In genomic region chr17:79797492-79798295, GRCh38 we compare ENCODE assay signal across 1 cellular context.
TF ChIP-seq lines count a peak whose summit lies in the region.

No MANE protein-coding gene starts in this region.

TF ChIP-seq in HepG2, 621 proteins besides CTCF, POLR2A, EP300 and RAD21 (continued from another document and continues in another):
- TF ChIP-seq FUBP1 (CRISPR knock-in tag; IDR thresholded peaks at IDR 0.05; ENCODE audit: borderline replicate concordance) = 0 out of 2 replicates have a peak, but pooled peaks have one; percentile 67
- TF ChIP-seq ZNF740 (CRISPR knock-in tag; IDR thresholded peaks at IDR 0.05) = 0 out of 2 replicates have a peak, but pooled peaks have one; percentile 9
- no peak for TF ChIP-seq ZNF780A (CRISPR knock-in tag; IDR thresholded peaks at IDR 0.05)
- TF ChIP-seq ZNF136 (CRISPR knock-in tag; IDR thresholded peaks at IDR 0.05; ENCODE audit: low read depth) = no peak
- TF ChIP-seq ZNF766 (CRISPR knock-in tag; IDR thresholded peaks at IDR 0.05; ENCODE audit: borderline replicate concordance) = 0 out of 2 replicates have a peak, but pooled peaks have one; percentile 19
- TF ChIP-seq TERF1 (CRISPR knock-in tag; IDR thresholded peaks at IDR 0.05) = no peak
- TF ChIP-seq SNAPC4 (CRISPR knock-in tag; IDR thresholded peaks at IDR 0.05) = no peak
- TF ChIP-seq ZNF446 (CRISPR knock-in tag; IDR thresholded peaks at IDR 0.05) = 0 out of 2 replicates have a peak, but pooled peaks have one; percentile 57
- no peak for TF ChIP-seq RARA (CRISPR knock-in tag; IDR thresholded peaks at IDR 0.05)
- TF ChIP-seq AKAP8 (CRISPR knock-in tag; IDR thresholded peaks at IDR 0.05) = no peak
- no peak for TF ChIP-seq TBL1XR1 (IDR thresholded peaks at IDR 0.05; ENCODE audit: borderline replicate concordance, low read length, partially characterized antibody)
- TF ChIP-seq ZNF576 (CRISPR knock-in tag; IDR thresholded peaks at IDR 0.05) = no peak
- TF ChIP-seq XBP1 (CRISPR knock-in tag; IDR thresholded peaks at IDR 0.05) = no peak
- no peak for TF ChIP-seq ARID5B (CRISPR knock-in tag; IDR thresholded peaks at IDR 0.05)
- no peak for TF ChIP-seq ZSCAN31 (CRISPR knock-in tag; IDR thresholded peaks at IDR 0.05; ENCODE audit: low read depth)
- TF ChIP-seq ZNF558 (CRISPR knock-in tag; IDR thresholded peaks at IDR 0.05; ENCODE audit: borderline replicate concordance) = no peak
- TF ChIP-seq ZBTB38 (CRISPR knock-in tag; IDR thresholded peaks at IDR 0.05) = no peak
- TF ChIP-seq MED13 (CRISPR knock-in tag; IDR thresholded peaks at IDR 0.05) = no peak
- TF ChIP-seq ZNF839 (CRISPR knock-in tag; IDR thresholded peaks at IDR 0.05; ENCODE audit: borderline replicate concordance) = no peak
- TF ChIP-seq SMAD9 (CRISPR knock-in tag; IDR thresholded peaks at IDR 0.05) = no peak
- 0 out of 2 replicates have a peak, but pooled peaks have one; percentile 31 for TF ChIP-seq ZNF275 (CRISPR knock-in tag; IDR thresholded peaks at IDR 0.05; ENCODE audit: borderline replicate concordance)
- 0 out of 2 replicates have a peak, but pooled peaks have one; percentile 27 for TF ChIP-seq ZHX1 (CRISPR knock-in tag; IDR thresholded peaks at IDR 0.05; ENCODE audit: low read depth)
- no peak for TF ChIP-seq HMGXB3 (CRISPR knock-in tag; IDR thresholded peaks at IDR 0.05; ENCODE audit: borderline replicate concordance)
- no peak for TF ChIP-seq SMC3 (IDR thresholded peaks at IDR 0.05; ENCODE audit: low read length)
- TF ChIP-seq ZZZ3 (CRISPR knock-in tag; IDR thresholded peaks at IDR 0.05; ENCODE audit: borderline replicate concordance) = peak; percentile 6; the same call in 1 of the 2 replicates
- no peak for TF ChIP-seq KLF11 (CRISPR knock-in tag; IDR thresholded peaks at IDR 0.05)
- no peak for TF ChIP-seq MNT (IDR thresholded peaks at IDR 0.05)
- TF ChIP-seq MED1 (CRISPR knock-in tag; IDR thresholded peaks at IDR 0.05) = no peak
- TF ChIP-seq ELF1 (CRISPR knock-in tag; IDR thresholded peaks at IDR 0.05) = no peak
- no peak for TF ChIP-seq FOXJ3 (CRISPR knock-in tag; IDR thresholded peaks at IDR 0.05; ENCODE audit: borderline replicate concordance)
- no peak for TF ChIP-seq ZNF616 (CRISPR knock-in tag; IDR thresholded peaks at IDR 0.05; ENCODE audit: low read depth)
- TF ChIP-seq RFX3 (CRISPR knock-in tag; IDR thresholded peaks at IDR 0.05) = no peak
- peak; percentile 32; the same call in 1 of the 2 replicates for TF ChIP-seq SOX13 (IDR thresholded peaks at IDR 0.05)
- no peak for TF ChIP-seq SOX13 (CRISPR knock-in tag; conservative IDR thresholded peaks at IDR 0.05 in 1 of 2, IDR thresholded peaks at IDR 0.05 in 1 of 2)
- TF ChIP-seq ZNF33B (CRISPR knock-in tag; IDR thresholded peaks at IDR 0.05) = peak; percentile 49; the same call in 1 of the 2 replicates
